In genomic region chr16:75305364-75306101, GRCh38 we compare ENCODE assay signal across 8 cellular contexts. TPM values are rescaled to one million over a fixed set of nuclear protein-coding genes. Genes with fewer than 3 reads are reported as not detected.
DNase-seq lines count a peak whose midpoint lies in the region; ATAC-seq and TF ChIP-seq lines count a peak whose summit lies in the region.

No MANE protein-coding gene starts in this region.

- H2AFZ ChIP-seq in osteoblast (ENCODE audit: low read length), result no peak overlapping the region

- TF ChIP-seq CTCF in GM06990 (IDR thresholded peaks at IDR 0.05; ENCODE audit: insufficient read depth, low read length, poor library complexity, severe bottlenecking) (no peak), esophagus squamous epithelium (IDR thresholded peaks at IDR 0.05) (no peak), osteoblast (IDR thresholded peaks at IDR 0.05; ENCODE audit: extremely low read depth, low read depth, low read length) (no peak)

- no peaks in the 10 kb centered on the region for H3K9me3 ChIP-seq in esophagus squamous epithelium
- H3K9me3 ChIP-seq in osteoblast (ENCODE audit: low read depth, low read length), result no peaks in the 10 kb centered on the region

- H3K79me2 ChIP-seq in osteoblast (ENCODE audit: insufficient read depth, low read length), result peaks cover 2% of the 10 kb centered on the region

- H3K4me1 ChIP-seq in esophagus squamous epithelium (peaks cover 17 to 59% (median 22%) of the 10 kb centered on the region in 3 donors), osteoblast (ENCODE audit: insufficient read depth, low read length) (peaks cover 28% of the 10 kb centered on the region)

- DNase-seq in GM06990 (ENCODE audit: extremely low read depth, insufficient read length) (peak; percentile 39), NCI-H1436 treated with DMSO at 0.1 percent for 48 hours (lab: John Stamatoyannopoulos, UW) (peak; percentile 21), esophagus squamous epithelium (lab: John Stamatoyannopoulos, UW) (no peak), osteoblast (ENCODE audit: insufficient read length, low spot score, missing footprints) (peak; percentile 96), ureter (ENCODE audit: low spot score) (peak; percentile 89), cerebellar nuclear complex (lab: John Stamatoyannopoulos, UW) (no peak)
- DNase-seq in activated CD8-positive, alpha-beta memory T cell treated with anti-CD3 and anti-CD28 coated beads for 4 hours (ENCODE audit: low read depth in 2 of 2), result peak; percentile 7 to 8

- peak overlapping the region; percentile 77 to 90 (median 86) for H3K27ac ChIP-seq in esophagus squamous epithelium
- peak overlapping the region; percentile 97 for H3K27ac ChIP-seq in osteoblast (ENCODE audit: low read depth, low read length)

- peak overlapping the region; percentile 63 for H3K4me2 ChIP-seq in osteoblast (ENCODE audit: insufficient read depth, low read length)

- H4K20me1 ChIP-seq in osteoblast (ENCODE audit: insufficient read depth, low read length), result no peaks in the 10 kb centered on the region

- H3K36me3 ChIP-seq in GM06990 (ENCODE audit: control insufficient read depth, insufficient read depth, low read length) (peaks cover 2% of the 10 kb centered on the region; the same call in 1 of the 2 replicates), esophagus squamous epithelium (peaks cover 0 to 36% (median 0%) of the 10 kb centered on the region in 3 donors), osteoblast (ENCODE audit: insufficient read depth, low read length) (peaks cover 8% of the 10 kb centered on the region)

- intact Hi-C loops in esophagus squamous epithelium (cut with DNase I), result no loop called here

- TF ChIP-seq POLR2A in esophagus squamous epithelium (IDR thresholded peaks at IDR 0.05), result no peak

- no peaks in the 10 kb centered on the region for H3K27me3 ChIP-seq in GM06990 (replicated peaks; ENCODE audit: control insufficient read depth, insufficient read depth, low read length)
- peaks cover 0 to 16% (median 0%) of the 10 kb centered on the region in 4 donors for H3K27me3 ChIP-seq in esophagus squamous epithelium
- no peaks in the 10 kb centered on the region for H3K27me3 ChIP-seq in osteoblast (ENCODE audit: insufficient read depth, low read length)

- WGBS in esophagus squamous epithelium, 2 donors, result 15 to 19% methylated on average over 7 to 8 of the region's 8 CpGs

- H3K4me3 ChIP-seq in GM06990 (replicated peaks; ENCODE audit: low read depth, low read length) (no peak overlapping the region), esophagus squamous epithelium (peak overlapping the region in 1 of 4 donors; percentile 35), osteoblast (ENCODE audit: insufficient read depth, low read length) (peak overlapping the region; percentile 3)

- peak; percentile 65 for ATAC-seq in HG02571 (IDR thresholded peaks at IDR 0.05; ENCODE audit: unreplicated experiment)

RNA-seq across cellular contexts. Expression of gene BCAR1, which starts 54.1 kb away (rescaled TPM):
- total RNA-seq in esophagus squamous epithelium (10 to 100 TPM; 26.8 to 51.9 (median 32.1) TPM), osteoblast (66.9 and 75.3 TPM in 2 replicates), ureter (81.8 TPM)

Comparison
In these comparisons a context has a peak if more than half of its experiments do, and no peak if none do; other contexts are left out.
1. DNase-seq: peak in GM06990 (single experiment), NCI-H1436 treated with DMSO at 0.1 percent for 48 hours (single experiment), activated CD8-positive, alpha-beta memory T cell treated with anti-CD3 and anti-CD28 coated beads for 4 hours (2 of 2), osteoblast (single experiment) and ureter (single experiment); none in esophagus squamous epithelium (single experiment) and cerebellar nuclear complex (0 of 2).